ENCODE assay signal across 1 cellular context in the genomic region with DNA sequence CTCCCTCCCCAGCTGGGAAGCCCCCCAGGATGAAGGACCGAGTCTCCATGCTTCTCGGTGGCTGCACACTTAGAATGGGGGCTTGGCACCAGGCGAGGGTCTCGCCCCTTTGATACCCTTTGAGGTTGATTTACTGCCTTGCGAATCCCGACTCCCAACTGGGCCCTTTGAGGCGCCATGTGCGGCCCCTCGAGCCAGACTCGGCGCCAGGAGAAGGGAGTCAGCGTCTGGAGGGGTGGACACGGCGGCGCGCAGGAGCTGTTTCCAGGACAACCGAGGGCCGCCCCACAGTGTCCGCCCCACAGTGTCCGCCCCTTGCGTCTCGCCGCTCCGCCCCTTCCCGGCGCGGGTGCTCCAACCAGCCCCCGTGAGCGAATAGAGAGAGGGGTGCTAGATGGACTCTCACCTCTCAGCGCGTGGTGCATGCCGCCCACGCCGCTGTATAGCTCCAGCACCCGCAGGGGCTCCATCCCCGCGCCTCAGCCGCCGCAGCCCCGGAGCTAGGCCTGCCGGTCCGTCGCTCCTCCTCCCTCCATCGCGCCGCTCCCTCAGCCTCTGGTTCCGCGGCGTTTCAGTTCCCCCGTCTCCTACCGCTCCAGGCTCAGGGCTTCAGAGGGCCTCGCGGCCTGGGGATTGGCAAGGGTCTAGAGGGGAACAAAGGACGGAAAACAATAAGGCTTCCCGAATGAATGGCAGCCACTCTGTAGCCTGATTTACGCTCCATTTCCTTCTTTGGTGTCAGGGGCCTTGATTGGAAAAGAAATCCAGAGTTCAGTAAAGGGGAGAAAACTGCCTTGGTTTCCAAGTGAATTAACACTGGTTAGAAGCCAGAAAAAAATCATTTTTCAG.
TF ChIP-seq lines count a peak whose summit lies in the region.

A gene with protein sequence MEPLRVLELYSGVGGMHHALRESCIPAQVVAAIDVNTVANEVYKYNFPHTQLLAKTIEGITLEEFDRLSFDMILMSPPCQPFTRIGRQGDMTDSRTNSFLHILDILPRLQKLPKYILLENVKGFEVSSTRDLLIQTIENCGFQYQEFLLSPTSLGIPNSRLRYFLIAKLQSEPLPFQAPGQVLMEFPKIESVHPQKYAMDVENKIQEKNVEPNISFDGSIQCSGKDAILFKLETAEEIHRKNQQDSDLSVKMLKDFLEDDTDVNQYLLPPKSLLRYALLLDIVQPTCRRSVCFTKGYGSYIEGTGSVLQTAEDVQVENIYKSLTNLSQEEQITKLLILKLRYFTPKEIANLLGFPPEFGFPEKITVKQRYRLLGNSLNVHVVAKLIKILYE (minus strand): TSS at position 508 of the 849 bp plus-strand sequence. CDS start 38 bp downstream, at position 470.

TF ChIP-seq in HepG2, 621 proteins besides CTCF, POLR2A, EP300 and RAD21 (continued from another document and continues in another):
- TF ChIP-seq, protein P1, sequence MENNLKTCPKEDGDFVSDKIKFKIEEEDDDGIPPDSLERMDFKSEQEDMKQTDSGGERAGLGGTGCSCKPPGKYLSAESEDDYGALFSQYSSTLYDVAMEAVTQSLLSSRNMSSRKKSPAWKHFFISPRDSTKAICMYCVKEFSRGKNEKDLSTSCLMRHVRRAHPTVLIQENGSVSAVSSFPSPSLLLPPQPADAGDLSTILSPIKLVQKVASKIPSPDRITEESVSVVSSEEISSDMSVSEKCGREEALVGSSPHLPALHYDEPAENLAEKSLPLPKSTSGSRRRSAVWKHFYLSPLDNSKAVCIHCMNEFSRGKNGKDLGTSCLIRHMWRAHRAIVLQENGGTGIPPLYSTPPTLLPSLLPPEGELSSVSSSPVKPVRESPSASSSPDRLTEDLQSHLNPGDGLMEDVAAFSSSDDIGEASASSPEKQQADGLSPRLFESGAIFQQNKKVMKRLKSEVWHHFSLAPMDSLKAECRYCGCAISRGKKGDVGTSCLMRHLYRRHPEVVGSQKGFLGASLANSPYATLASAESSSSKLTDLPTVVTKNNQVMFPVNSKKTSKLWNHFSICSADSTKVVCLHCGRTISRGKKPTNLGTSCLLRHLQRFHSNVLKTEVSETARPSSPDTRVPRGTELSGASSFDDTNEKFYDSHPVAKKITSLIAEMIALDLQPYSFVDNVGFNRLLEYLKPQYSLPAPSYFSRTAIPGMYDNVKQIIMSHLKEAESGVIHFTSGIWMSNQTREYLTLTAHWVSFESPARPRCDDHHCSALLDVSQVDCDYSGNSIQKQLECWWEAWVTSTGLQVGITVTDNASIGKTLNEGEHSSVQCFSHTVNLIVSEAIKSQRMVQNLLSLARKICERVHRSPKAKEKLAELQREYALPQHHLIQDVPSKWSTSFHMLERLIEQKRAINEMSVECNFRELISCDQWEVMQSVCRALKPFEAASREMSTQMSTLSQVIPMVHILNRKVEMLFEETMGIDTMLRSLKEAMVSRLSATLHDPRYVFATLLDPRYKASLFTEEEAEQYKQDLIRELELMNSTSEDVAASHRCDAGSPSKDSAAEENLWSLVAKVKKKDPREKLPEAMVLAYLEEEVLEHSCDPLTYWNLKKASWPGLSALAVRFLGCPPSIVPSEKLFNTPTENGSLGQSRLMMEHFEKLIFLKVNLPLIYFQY (CRISPR knock-in tag; IDR thresholded peaks at IDR 0.05; ENCODE audit: borderline replicate concordance): 0 out of 2 replicates have a peak, but pooled peaks have one; percentile 27
- no peak for TF ChIP-seq ZNF354B (CRISPR knock-in tag; IDR thresholded peaks at IDR 0.05)
- TF ChIP-seq, protein P2, sequence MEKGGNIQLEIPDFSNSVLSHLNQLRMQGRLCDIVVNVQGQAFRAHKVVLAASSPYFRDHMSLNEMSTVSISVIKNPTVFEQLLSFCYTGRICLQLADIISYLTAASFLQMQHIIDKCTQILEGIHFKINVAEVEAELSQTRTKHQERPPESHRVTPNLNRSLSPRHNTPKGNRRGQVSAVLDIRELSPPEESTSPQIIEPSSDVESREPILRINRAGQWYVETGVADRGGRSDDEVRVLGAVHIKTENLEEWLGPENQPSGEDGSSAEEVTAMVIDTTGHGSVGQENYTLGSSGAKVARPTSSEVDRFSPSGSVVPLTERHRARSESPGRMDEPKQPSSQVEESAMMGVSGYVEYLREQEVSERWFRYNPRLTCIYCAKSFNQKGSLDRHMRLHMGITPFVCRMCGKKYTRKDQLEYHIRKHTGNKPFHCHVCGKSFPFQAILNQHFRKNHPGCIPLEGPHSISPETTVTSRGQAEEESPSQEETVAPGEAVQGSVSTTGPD (CRISPR knock-in tag; IDR thresholded peaks at IDR 0.05): 0 out of 2 replicates have a peak, but pooled peaks have one; percentile 52
- TF ChIP-seq, protein P3, sequence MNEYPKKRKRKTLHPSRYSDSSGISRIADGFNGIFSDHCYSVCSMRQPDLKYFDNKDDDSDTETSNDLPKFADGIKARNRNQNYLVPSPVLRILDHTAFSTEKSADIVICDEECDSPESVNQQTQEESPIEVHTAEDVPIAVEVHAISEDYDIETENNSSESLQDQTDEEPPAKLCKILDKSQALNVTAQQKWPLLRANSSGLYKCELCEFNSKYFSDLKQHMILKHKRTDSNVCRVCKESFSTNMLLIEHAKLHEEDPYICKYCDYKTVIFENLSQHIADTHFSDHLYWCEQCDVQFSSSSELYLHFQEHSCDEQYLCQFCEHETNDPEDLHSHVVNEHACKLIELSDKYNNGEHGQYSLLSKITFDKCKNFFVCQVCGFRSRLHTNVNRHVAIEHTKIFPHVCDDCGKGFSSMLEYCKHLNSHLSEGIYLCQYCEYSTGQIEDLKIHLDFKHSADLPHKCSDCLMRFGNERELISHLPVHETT (CRISPR knock-in tag; conservative IDR thresholded peaks at IDR 0.05): peak; percentile 69; the same call in 1 of the 2 replicates
- TF ChIP-seq TMF1 (CRISPR knock-in tag; IDR thresholded peaks at IDR 0.05; ENCODE audit: low read depth): peak; percentile 62; the same call in 1 of the 2 replicates
- peak; percentile 99 for TF ChIP-seq GABPB1 (CRISPR knock-in tag; IDR thresholded peaks at IDR 0.05)
- TF ChIP-seq PCBP2 (optimal IDR thresholded peaks at IDR 0.05; ENCODE audit: low read depth, low read length, poor library complexity, severe bottlenecking): no peak
- TF ChIP-seq MLLT10 (CRISPR knock-in tag; IDR thresholded peaks at IDR 0.05): no peak
- TF ChIP-seq ZNF121 (CRISPR knock-in tag; IDR thresholded peaks at IDR 0.05): peak; percentile 19; the same call in 1 of the 2 replicates
- peak; percentile 76; the same call in 1 of the 2 replicates for TF ChIP-seq MEIS2 (CRISPR knock-in tag; IDR thresholded peaks at IDR 0.05)
- TF ChIP-seq, protein P4, sequence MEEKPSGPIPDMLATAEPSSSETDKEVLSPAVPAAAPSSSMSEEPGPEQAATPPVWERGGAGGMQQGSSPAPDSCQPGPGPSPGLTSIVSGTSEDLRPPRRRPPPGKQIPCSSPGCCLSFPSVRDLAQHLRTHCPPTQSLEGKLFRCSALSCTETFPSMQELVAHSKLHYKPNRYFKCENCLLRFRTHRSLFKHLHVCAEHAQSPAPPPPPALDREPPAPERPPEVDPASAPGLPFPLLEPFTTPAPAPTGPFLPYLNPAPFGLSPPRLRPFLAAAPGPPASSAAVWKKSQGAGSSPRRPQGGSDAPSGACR (CRISPR knock-in tag; IDR thresholded peaks at IDR 0.05): 0 out of 2 replicates have a peak, but pooled peaks have one; percentile 39
- peak; percentile 93 for TF ChIP-seq HDAC1 (CRISPR knock-in tag; IDR thresholded peaks at IDR 0.05)
- 0 out of 2 replicates have a peak, but pooled peaks have one; percentile 14 for TF ChIP-seq NFATC3 (CRISPR knock-in tag; IDR thresholded peaks at IDR 0.05)
- peak; percentile 91 for TF ChIP-seq LCORL (IDR thresholded peaks at IDR 0.05)
- TF ChIP-seq LCORL (CRISPR knock-in tag; IDR thresholded peaks at IDR 0.05): peak; percentile 48; the same call in 1 of the 2 replicates
- peak; percentile 98 for TF ChIP-seq BRD4 (CRISPR knock-in tag; IDR thresholded peaks at IDR 0.05)
- TF ChIP-seq, protein P5, sequence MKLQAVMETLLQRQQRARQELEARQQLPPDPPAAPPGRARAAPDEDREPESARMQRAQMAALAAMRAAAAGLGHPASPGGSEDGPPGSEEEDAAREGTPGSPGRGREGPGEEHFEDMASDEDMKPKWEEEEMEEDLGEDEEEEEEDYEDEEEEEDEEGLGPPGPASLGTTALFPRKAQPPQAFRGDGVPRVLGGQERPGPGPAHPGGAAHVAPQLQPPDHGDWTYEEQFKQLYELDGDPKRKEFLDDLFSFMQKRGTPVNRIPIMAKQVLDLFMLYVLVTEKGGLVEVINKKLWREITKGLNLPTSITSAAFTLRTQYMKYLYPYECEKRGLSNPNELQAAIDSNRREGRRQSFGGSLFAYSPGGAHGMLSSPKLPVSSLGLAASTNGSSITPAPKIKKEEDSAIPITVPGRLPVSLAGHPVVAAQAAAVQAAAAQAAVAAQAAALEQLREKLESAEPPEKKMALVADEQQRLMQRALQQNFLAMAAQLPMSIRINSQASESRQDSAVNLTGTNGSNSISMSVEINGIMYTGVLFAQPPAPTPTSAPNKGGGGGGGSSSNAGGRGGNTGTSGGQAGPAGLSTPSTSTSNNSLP (IDR thresholded peaks at IDR 0.05; ENCODE audit: low read depth, low read length): no peak
- TF ChIP-seq RXRB (CRISPR knock-in tag; IDR thresholded peaks at IDR 0.05; ENCODE audit: borderline replicate concordance): peak; percentile 75
- TF ChIP-seq ZNF598 (CRISPR knock-in tag; IDR thresholded peaks at IDR 0.05; ENCODE audit: borderline replicate concordance): peak; percentile 70; the same call in 1 of the 2 replicates
- TF ChIP-seq SRF (IDR thresholded peaks at IDR 0.05; ENCODE audit: low read depth, low read length): no peak
- TF ChIP-seq, protein P6, sequence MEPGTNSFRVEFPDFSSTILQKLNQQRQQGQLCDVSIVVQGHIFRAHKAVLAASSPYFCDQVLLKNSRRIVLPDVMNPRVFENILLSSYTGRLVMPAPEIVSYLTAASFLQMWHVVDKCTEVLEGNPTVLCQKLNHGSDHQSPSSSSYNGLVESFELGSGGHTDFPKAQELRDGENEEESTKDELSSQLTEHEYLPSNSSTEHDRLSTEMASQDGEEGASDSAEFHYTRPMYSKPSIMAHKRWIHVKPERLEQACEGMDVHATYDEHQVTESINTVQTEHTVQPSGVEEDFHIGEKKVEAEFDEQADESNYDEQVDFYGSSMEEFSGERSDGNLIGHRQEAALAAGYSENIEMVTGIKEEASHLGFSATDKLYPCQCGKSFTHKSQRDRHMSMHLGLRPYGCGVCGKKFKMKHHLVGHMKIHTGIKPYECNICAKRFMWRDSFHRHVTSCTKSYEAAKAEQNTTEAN (CRISPR knock-in tag; conservative IDR thresholded peaks at IDR 0.05): no peak
- TF ChIP-seq ZNF333 (CRISPR knock-in tag; IDR thresholded peaks at IDR 0.05; ENCODE audit: borderline replicate concordance): peak; percentile 84; the same call in 1 of the 2 replicates
- TF ChIP-seq DNMT1 (CRISPR knock-in tag; IDR thresholded peaks at IDR 0.05): 0 out of 2 replicates have a peak, but pooled peaks have one; percentile 78
- TF ChIP-seq, protein P7, sequence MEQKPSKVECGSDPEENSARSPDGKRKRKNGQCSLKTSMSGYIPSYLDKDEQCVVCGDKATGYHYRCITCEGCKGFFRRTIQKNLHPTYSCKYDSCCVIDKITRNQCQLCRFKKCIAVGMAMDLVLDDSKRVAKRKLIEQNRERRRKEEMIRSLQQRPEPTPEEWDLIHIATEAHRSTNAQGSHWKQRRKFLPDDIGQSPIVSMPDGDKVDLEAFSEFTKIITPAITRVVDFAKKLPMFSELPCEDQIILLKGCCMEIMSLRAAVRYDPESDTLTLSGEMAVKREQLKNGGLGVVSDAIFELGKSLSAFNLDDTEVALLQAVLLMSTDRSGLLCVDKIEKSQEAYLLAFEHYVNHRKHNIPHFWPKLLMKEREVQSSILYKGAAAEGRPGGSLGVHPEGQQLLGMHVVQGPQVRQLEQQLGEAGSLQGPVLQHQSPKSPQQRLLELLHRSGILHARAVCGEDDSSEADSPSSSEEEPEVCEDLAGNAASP (CRISPR knock-in tag; IDR thresholded peaks at IDR 0.05; ENCODE audit: borderline replicate concordance): peak; percentile 70; the same call in 1 of the 2 replicates
- TF ChIP-seq, protein P8, sequence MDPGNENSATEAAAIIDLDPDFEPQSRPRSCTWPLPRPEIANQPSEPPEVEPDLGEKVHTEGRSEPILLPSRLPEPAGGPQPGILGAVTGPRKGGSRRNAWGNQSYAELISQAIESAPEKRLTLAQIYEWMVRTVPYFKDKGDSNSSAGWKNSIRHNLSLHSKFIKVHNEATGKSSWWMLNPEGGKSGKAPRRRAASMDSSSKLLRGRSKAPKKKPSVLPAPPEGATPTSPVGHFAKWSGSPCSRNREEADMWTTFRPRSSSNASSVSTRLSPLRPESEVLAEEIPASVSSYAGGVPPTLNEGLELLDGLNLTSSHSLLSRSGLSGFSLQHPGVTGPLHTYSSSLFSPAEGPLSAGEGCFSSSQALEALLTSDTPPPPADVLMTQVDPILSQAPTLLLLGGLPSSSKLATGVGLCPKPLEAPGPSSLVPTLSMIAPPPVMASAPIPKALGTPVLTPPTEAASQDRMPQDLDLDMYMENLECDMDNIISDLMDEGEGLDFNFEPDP (CRISPR knock-in tag; conservative IDR thresholded peaks at IDR 0.05): no peak
- TF ChIP-seq, protein P9, sequence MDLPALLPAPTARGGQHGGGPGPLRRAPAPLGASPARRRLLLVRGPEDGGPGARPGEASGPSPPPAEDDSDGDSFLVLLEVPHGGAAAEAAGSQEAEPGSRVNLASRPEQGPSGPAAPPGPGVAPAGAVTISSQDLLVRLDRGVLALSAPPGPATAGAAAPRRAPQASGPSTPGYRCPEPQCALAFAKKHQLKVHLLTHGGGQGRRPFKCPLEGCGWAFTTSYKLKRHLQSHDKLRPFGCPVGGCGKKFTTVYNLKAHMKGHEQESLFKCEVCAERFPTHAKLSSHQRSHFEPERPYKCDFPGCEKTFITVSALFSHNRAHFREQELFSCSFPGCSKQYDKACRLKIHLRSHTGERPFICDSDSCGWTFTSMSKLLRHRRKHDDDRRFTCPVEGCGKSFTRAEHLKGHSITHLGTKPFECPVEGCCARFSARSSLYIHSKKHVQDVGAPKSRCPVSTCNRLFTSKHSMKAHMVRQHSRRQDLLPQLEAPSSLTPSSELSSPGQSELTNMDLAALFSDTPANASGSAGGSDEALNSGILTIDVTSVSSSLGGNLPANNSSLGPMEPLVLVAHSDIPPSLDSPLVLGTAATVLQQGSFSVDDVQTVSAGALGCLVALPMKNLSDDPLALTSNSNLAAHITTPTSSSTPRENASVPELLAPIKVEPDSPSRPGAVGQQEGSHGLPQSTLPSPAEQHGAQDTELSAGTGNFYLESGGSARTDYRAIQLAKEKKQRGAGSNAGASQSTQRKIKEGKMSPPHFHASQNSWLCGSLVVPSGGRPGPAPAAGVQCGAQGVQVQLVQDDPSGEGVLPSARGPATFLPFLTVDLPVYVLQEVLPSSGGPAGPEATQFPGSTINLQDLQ (CRISPR knock-in tag; IDR thresholded peaks at IDR 0.05): 0 out of 2 replicates have a peak, but pooled peaks have one; percentile 82
- no peak; the same call in 1 of the 2 replicates for TF ChIP-seq HOXD1 (CRISPR knock-in tag; IDR thresholded peaks at IDR 0.05)
- peak; percentile 63; the same call in 1 of the 2 replicates for TF ChIP-seq HNRNPUL1 (IDR thresholded peaks at IDR 0.05; ENCODE audit: low read depth, low read length)
- TF ChIP-seq ZNF552 (CRISPR knock-in tag; IDR thresholded peaks at IDR 0.05; ENCODE audit: borderline replicate concordance): peak; percentile 93
- peak; percentile 48; the same call in 1 of the 2 replicates for TF ChIP-seq SMYD3 (CRISPR knock-in tag; IDR thresholded peaks at IDR 0.05)
- 0 out of 2 replicates have a peak, but pooled peaks have one; percentile 27 for TF ChIP-seq ZBTB7B (CRISPR knock-in tag; IDR thresholded peaks at IDR 0.05)
- no peak for TF ChIP-seq ZNF75D (CRISPR knock-in tag; IDR thresholded peaks at IDR 0.05; ENCODE audit: borderline replicate concordance)
- TF ChIP-seq MAF1 (CRISPR knock-in tag; IDR thresholded peaks at IDR 0.05; ENCODE audit: borderline replicate concordance): peak; percentile 75; the same call in 1 of the 2 replicates
- peak; percentile 61; the same call in 1 of the 2 replicates for TF ChIP-seq RBAK (CRISPR knock-in tag; IDR thresholded peaks at IDR 0.05)
- peak; percentile 56; the same call in 1 of the 2 replicates for TF ChIP-seq JUND (CRISPR knock-in tag; IDR thresholded peaks at IDR 0.05)
- TF ChIP-seq HNF4A (CRISPR knock-in tag; IDR thresholded peaks at IDR 0.05): peak; percentile 50; the same call in 1 of the 2 replicates
- no peak for TF ChIP-seq ZNF7 (CRISPR knock-in tag; IDR thresholded peaks at IDR 0.05)
